ENCODE assay signal across 15 cellular contexts in genomic region chr6:15037253-15037652, GRCh38.
"Had no signal": no experiment of that assay in that cellular context is flagged by ENCODE, and none has a peak within 500 bp of the region (broad histone marks: within the 10 kb centered on the region; RNA-seq: fewer than 3 reads in every experiment).

No MANE protein-coding gene starts in this region.

- H3K27ac ChIP-seq: adrenal gland, coronary artery, epithelial cell of prostate, neural progenitor cell, ovary, tibial nerve, VCaP had no signal

- H3K9me3 Mint-ChIP-seq: activated CD4-positive, alpha-beta T cell treated with anti-CD3 and anti-CD28 coated beads, Interleukin-2, amount 10 ng/mL, durations not matched to agents 7 days and 5 days; activated naive CD4-positive, alpha-beta T cell treated with anti-CD3 and anti-CD28 coated beads, Interleukin-2, amount 10 ng/mL, durations not matched to agents 7 days and 5 days; activated T-helper 2 cell treated with anti-CD3 and anti-CD28 coated beads, Interferon-gamma antibody, Interleukin-2, Interleukin-4, amounts not matched to agents 10 μg/mL and 5 μg/mL and 100 μg/mL, durations not matched to agents 14 hours and 24 hours and 36 hours; neural progenitor cell; stimulated activated effector memory CD8-positive, alpha-beta T cell treated with anti-CD3 and anti-CD28 coated beads, Interleukin-12 subunit alpha, Interleukin-12 subunit beta, amount 100 ng/mL, for 72 hours had no signal

- H2AFZ ChIP-seq: neural progenitor cell had no signal

- H3K36me3 ChIP-seq: adrenal gland, neural progenitor cell, ovary, tibial nerve had no signal

- H3K9ac ChIP-seq: neural progenitor cell had no signal

- H3K9me3 ChIP-seq: adrenal gland, ovary, tibial nerve had no signal

- H3K4me1 ChIP-seq: adrenal gland had no signal

- H3K4me3 Mint-ChIP-seq: activated CD4-positive, alpha-beta T cell treated with anti-CD3 and anti-CD28 coated beads, Interleukin-2, amount 10 ng/mL, durations not matched to agents 7 days and 5 days; activated naive CD4-positive, alpha-beta T cell treated with anti-CD3 and anti-CD28 coated beads, Interleukin-2, amount 10 ng/mL, durations not matched to agents 7 days and 5 days; neural progenitor cell; stimulated activated effector memory CD8-positive, alpha-beta T cell treated with anti-CD3 and anti-CD28 coated beads, Interleukin-12 subunit alpha, Interleukin-12 subunit beta, amount 100 ng/mL, for 72 hours had no signal

- H3K27ac Mint-ChIP-seq: activated CD4-positive, alpha-beta T cell treated with anti-CD3 and anti-CD28 coated beads, Interleukin-2, amount 10 ng/mL, durations not matched to agents 7 days and 5 days; activated naive CD4-positive, alpha-beta T cell treated with anti-CD3 and anti-CD28 coated beads, Interleukin-2, amount 10 ng/mL, durations not matched to agents 7 days and 5 days; activated T-helper 2 cell treated with anti-CD3 and anti-CD28 coated beads, Interferon-gamma antibody, Interleukin-2, Interleukin-4, amounts not matched to agents 10 μg/mL and 5 μg/mL and 100 μg/mL, durations not matched to agents 14 hours and 24 hours and 36 hours; stimulated activated effector memory CD8-positive, alpha-beta T cell treated with anti-CD3 and anti-CD28 coated beads, Interleukin-12 subunit alpha, Interleukin-12 subunit beta, amount 100 ng/mL, for 72 hours had no signal

- H3K36me3 Mint-ChIP-seq: activated naive CD4-positive, alpha-beta T cell treated with anti-CD3 and anti-CD28 coated beads, Interleukin-2, amount 10 ng/mL, durations not matched to agents 7 days and 5 days; neural progenitor cell; stimulated activated effector memory CD8-positive, alpha-beta T cell treated with anti-CD3 and anti-CD28 coated beads, Interleukin-12 subunit alpha, Interleukin-12 subunit beta, amount 100 ng/mL, for 72 hours had no signal

- ATAC-seq: stimulated activated effector memory CD8-positive, alpha-beta T cell treated with anti-CD3 and anti-CD28 coated beads, Interleukin-12 subunit alpha, Interleukin-12 subunit beta, amount 100 ng/mL, for 72 hours had no signal

- H3K27me3 ChIP-seq: adrenal gland, neural progenitor cell, ovary, tibial nerve had no signal

- H3K27me3 Mint-ChIP-seq: activated CD4-positive, alpha-beta T cell treated with anti-CD3 and anti-CD28 coated beads, Interleukin-2, amount 10 ng/mL, durations not matched to agents 7 days and 5 days had no signal

- DNase-seq: activated CD4-positive, alpha-beta T cell treated with anti-CD3 and anti-CD28 coated beads, Interleukin-2, amount 10 ng/mL, durations not matched to agents 7 days and 5 days; activated CD8-positive, alpha-beta memory T cell treated with anti-CD3 and anti-CD28 coated beads for 24 hours; activated naive CD4-positive, alpha-beta T cell treated with anti-CD3 and anti-CD28 coated beads, Interleukin-2, amount 10 ng/mL, durations not matched to agents 7 days and 5 days; central memory CD4-positive, alpha-beta T cell; effector CD8-positive, alpha-beta T cell; ovary; T1000 had no signal

- H3K4me2 ChIP-seq: neural progenitor cell had no signal

- H3K4me3 ChIP-seq: adrenal gland, coronary artery, neural progenitor cell, ovary, tibial nerve had no signal
